In the genomic region with DNA sequence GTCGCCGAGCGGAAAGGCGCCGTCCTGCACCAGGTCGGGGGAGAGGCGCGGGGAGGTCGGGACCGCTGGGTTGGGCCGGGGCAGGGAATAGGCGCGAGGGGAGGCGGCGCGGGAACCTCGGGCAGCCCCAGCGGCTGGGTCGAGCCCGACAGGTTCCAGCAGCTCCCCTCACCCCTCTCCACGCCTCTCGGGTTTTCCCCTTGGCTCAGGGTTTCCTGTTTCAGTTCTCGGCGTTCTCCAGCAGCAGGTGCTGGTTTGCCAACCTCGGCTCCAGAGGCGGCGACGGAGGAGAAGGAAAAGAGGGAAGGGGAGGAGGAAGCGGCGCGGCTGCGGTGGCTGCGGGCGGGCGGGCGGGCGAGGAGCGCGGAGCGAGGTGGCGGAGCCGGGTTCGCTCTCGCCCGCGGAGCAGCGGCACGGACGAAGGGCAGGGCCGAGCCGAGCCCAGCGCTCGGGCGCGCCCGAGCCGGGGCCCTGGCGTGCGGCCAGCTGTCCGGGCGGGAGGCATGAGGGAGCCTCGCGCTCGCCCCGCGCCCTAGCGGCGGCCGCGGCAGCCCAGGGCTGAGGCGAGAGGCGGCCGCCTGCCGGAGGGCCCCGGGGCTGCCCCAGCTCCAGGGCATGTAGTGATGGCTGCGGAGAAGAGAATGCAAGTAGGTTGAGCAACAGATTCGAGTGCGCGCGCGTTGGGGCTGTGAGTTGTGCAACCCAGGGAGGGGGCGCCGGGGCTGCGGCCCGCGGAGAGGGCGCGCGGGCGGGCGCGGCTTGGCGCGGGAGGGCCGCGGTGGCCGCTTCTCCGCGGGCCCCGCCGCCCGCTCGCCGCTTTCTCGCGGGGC, we compare ENCODE assay signal across 8 cellular contexts. TPM values are rescaled to one million over a fixed set of nuclear protein-coding genes. Genes with fewer than 3 reads are reported as not detected.
DNase-seq lines count a peak whose midpoint lies in the region; ATAC-seq and TF ChIP-seq lines count a peak whose summit lies in the region.

A gene (plus strand): TSS at position 816 of the 830 bp plus-strand sequence. CDS start 20 bp downstream, outside the sequence.

- H3K4me3 ChIP-seq in fibroblast of mammary gland (ENCODE audit: control insufficient read depth, low read depth, low read length) = peak within 1 kb of the TSS; percentile 69
- H3K4me3 ChIP-seq in tibial artery = peak within 1 kb of the TSS; percentile 71 to 85

- peak; percentile 16 for TF ChIP-seq CTCF in fibroblast of mammary gland (conservative IDR thresholded peaks at IDR 0.05; ENCODE audit: control insufficient read depth, insufficient read depth, low read depth, low read length)
- peak; percentile 45 to 70 for TF ChIP-seq CTCF in tibial artery (IDR thresholded peaks at IDR 0.05)

- no peaks in the 10 kb centered on the region for H3K27me3 ChIP-seq in tibial artery

- DNase-seq in D341Med (ENCODE audit: low spot score) (peak; percentile 88), NCI-H524 treated with DMSO at 0.1 percent for 48 hours (lab: John Stamatoyannopoulos, UW) (peak; percentile 73), fibroblast of mammary gland (ENCODE audit: low read depth) (peak; percentile 84), myocyte (ENCODE audit: low read depth) (peak; percentile 94), tibial artery (peak; percentile 80 to 89)
- DNase-seq in activated CD8-positive, alpha-beta memory T cell treated with anti-CD3 and anti-CD28 coated beads, Interleukin-2, amount 50 U/mL, for 48 hours = peak; percentile 69

- ATAC-seq in GM19395 (IDR thresholded peaks at IDR 0.05; ENCODE audit: unreplicated experiment) (peak; percentile 66), HG03442 (IDR thresholded peaks at IDR 0.05; ENCODE audit: unreplicated experiment) (peak; percentile 58)

- H3K9me3 ChIP-seq in tibial artery = no peaks in the 10 kb centered on the region

- no peaks in the 10 kb centered on the region for H3K36me3 ChIP-seq in tibial artery

- peak within 1 kb of the TSS; percentile 94 to 96 for H3K27ac ChIP-seq in tibial artery

- intact Hi-C loops in tibial artery (cut with DNase I; ENCODE audit: low total_unique reads) = loop anchor here (5.0 to 10.0 kb wide), 4 partner anchors 88 to 1428 kb away; a partner anchor contains a TSS

- peaks cover 0 to 24% (median 7%) of the 10 kb centered on the region in 4 donors for H3K4me1 ChIP-seq in tibial artery

RNA-seq across cellular contexts. Expression of the gene that starts here (rescaled TPM):
- total RNA-seq in myocyte = 12.4 and 16.8 TPM in 2 replicates
- 1.9 TPM for polyA plus RNA-seq in myocyte (2012)

Comparison
In these comparisons a context has a peak if more than half of its experiments do, and no peak if none do; other contexts are left out.
1. Peak in every context shown above with its lines: DNase-seq, ATAC-seq, H3K4me3 ChIP-seq and H3K27ac ChIP-seq.